Comparison of ENCODE assay signal across 20 cellular contexts in the genomic region with DNA sequence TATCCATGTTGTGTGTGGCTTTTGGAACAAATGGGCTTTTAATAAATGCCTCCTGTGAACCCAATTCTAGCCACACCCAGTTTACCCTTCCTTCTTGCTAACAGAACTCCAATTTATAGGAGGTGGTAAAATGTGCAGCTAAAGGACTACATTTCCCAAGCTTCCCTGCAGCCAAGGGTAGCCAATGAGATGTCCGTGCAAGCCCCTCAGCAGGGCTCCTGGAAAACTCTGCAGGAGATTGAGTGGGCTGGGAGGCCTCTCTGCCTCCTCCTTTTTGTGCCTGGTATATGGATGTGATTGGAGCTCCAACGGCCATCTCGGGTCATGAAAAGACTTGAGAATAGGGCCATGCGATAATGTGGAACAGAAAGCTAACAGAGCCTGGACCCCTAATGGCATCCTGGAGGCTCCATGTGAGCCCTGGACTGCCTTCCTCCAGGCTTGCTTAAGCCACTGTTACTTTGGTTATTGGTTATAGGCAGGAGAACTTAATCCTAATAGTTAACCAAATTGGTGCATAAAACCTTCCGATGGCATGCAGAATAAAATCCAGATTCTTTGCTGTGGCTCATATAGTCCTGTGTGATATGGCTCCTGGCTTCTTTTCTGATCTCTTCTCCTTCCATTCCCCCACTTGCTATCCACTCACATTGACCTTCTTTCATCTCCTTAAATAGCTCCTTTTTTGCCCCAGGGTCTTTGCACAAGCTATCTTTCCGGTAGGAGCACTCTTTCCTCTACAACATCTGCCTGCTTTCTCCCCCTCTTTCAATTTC.
A peak's percentile ranks its signal among the peaks of the same experiment; 100 is the strongest.
DNase-seq lines count a peak whose midpoint lies in the region; ATAC-seq and TF ChIP-seq lines count a peak whose summit lies in the region.
"Had no signal": no experiment of that assay in that cellular context is flagged by ENCODE, and none has a peak within 500 bp of the region (broad histone marks: within the 10 kb centered on the region; RNA-seq: fewer than 3 reads in every experiment).

No MANE protein-coding gene starts in this region.

- TF ChIP-seq CTCF in HEK293 (tag by site-specific recombination; IDR thresholded peaks at IDR 0.05) = no peak
- no peak for TF ChIP-seq CTCF in brain (conservative IDR thresholded peaks at IDR 0.05)
- no peak for TF ChIP-seq CTCF in right lobe of liver (IDR thresholded peaks at IDR 0.05)

- intact Hi-C loops in right lobe of liver (cut with DNase I) = loop anchor here in 1 of 2 donors (10.0 kb wide), 1 partner anchor 46 kb away; no protein-coding TSS in a partner anchor

- H3K27ac Mint-ChIP-seq in brain (peak overlapping the region in 3 of 5 experiments; percentile 9 to 59 (median 9)), immature natural killer cell (no peak overlapping the region)
- H3K27ac Mint-ChIP-seq: activated B cell treated with CpG ODN at 0.5 μM for 24 hours; activated naive CD8-positive, alpha-beta T cell treated with anti-CD3 and anti-CD28 coated beads, Interleukin-2, amount 10 ng/mL, durations not matched to agents 7 days and 5 days; CD4-positive, alpha-beta memory T cell had no signal

- CTCF ChIA-PET in HEK293 (lab: Yijun Ruan, JAX) = interaction anchor here (0.5 to 1.8 kb wide), 5 partner anchors 19 to 406 kb away, joined by 3 to 5 read pairs (median 5); no protein-coding TSS in a partner anchor

- H3K4me3 Mint-ChIP-seq in brain (peak overlapping the region in 1 of 5 experiments; percentile 18), immature natural killer cell (no peak overlapping the region)
- H3K4me3 Mint-ChIP-seq: activated B cell treated with CpG ODN at 0.5 μM for 24 hours; activated naive CD8-positive, alpha-beta T cell treated with anti-CD3 and anti-CD28 coated beads, Interleukin-2, amount 10 ng/mL, durations not matched to agents 7 days and 5 days; CD4-positive, alpha-beta memory T cell; central memory CD8-positive, alpha-beta T cell had no signal

- no peak for TF ChIP-seq POLR2A in right lobe of liver (IDR thresholded peaks at IDR 0.05)

- WGBS in right lobe of liver (ENCODE audit: insufficient coverage, low coverage, low lambda C conversion rate, missing lambda C conversion rate) = 67% methylated on average over 5 of the region's 6 CpGs

- DNase-seq in NCI-H1105 treated with DMSO at 0.1 percent for 48 hours (lab: John Stamatoyannopoulos, UW) (peak; percentile 15), NCI-H1105 (lab: John Stamatoyannopoulos, UW) (no peak), right lobe of liver (no peak), immature natural killer cell (no peak)
- no peak for DNase-seq in activated T-cell treated with anti-CD3 and anti-CD28 coated beads, Interleukin-2, amount 50 U/mL, for 1 hour
- DNase-seq in activated CD8-positive, alpha-beta memory T cell treated with anti-CD3 and anti-CD28 coated beads, Interleukin-2, amount 50 U/mL, for 4 hours = no peak
- DNase-seq: 8988T; activated B cell treated with CpG ODN at 0.5 μM for 24 hours; activated CD4-positive, alpha-beta T cell treated with anti-CD3 and anti-CD28 coated beads, Interleukin-2, amount 50 U/mL, for 48 hours; activated naive CD8-positive, alpha-beta T cell treated with anti-CD3 and anti-CD28 coated beads, Interleukin-2, amount 10 ng/mL, durations not matched to agents 7 days and 5 days; CD4-positive, alpha-beta memory T cell; MV-4-11; occipital lobe; stimulated activated CD4-positive, alpha-beta T cell treated with anti-CD3 and anti-CD28 coated beads, Interleukin-1b, Interleukin-23, amount 100 ng/mL, for 48 hours; SW 1271 had no signal

- H3K9me3 Mint-ChIP-seq in brain (peaks cover 0 to 14% (median 2%) of the 10 kb centered on the region in 5 experiments), immature natural killer cell (peaks cover 0 to 2% (median 0%) of the 10 kb centered on the region in 6 donors)
- H3K9me3 Mint-ChIP-seq: central memory CD8-positive, alpha-beta T cell had no signal

- H3K9me3 ChIP-seq in HEK293 (ENCODE audit: control insufficient read depth, insufficient read depth, low read depth, low read length) = no peaks in the 10 kb centered on the region
- H3K9me3 ChIP-seq in right lobe of liver = no peaks in the 10 kb centered on the region
- H3K9me3 ChIP-seq: upper lobe of left lung had no signal

- peaks cover 9% of the 10 kb centered on the region for H3K4me1 ChIP-seq in HEK293 (ENCODE audit: control insufficient read depth, insufficient read depth, low read length)
- peaks cover 0 to 24% (median 11%) of the 10 kb centered on the region in 4 donors for H3K4me1 ChIP-seq in right lobe of liver
- H3K4me1 ChIP-seq: upper lobe of left lung had no signal

- ATAC-seq in right lobe of liver = peak in 1 of 4 donors; percentile 9

- H3K27me3 ChIP-seq in right lobe of liver = no peaks in the 10 kb centered on the region
- H3K27me3 ChIP-seq: upper lobe of left lung had no signal

- H3K27ac ChIP-seq in HEK293 (ENCODE audit: extremely low read depth, low read depth, low read length) = no peak overlapping the region
- peak overlapping the region in 2 of 3 donors; percentile 69 to 74 for H3K27ac ChIP-seq in right lobe of liver
- H3K27ac ChIP-seq: skin epidermis, upper lobe of left lung had no signal

- POLR2A ChIA-PET in HEK293 (lab: Yijun Ruan, JAX) = no interaction called here

- H3K27me3 Mint-ChIP-seq in brain (peaks cover 14% of the 10 kb centered on the region), immature natural killer cell (ENCODE audit: low read depth in 3 of 3) (peaks cover 5 to 21% (median 10%) of the 10 kb centered on the region in 3 donors)

- H3K36me3 ChIP-seq in HEK293 (ENCODE audit: control insufficient read depth in 2 of 2, insufficient read depth in 1 of 2, low read length in 2 of 2) = no peaks in the 10 kb centered on the region
- no peaks in the 10 kb centered on the region for H3K36me3 ChIP-seq in right lobe of liver
- H3K36me3 ChIP-seq: upper lobe of left lung had no signal

- H3K36me3 Mint-ChIP-seq in brain = no peaks in the 10 kb centered on the region
- no peaks in the 10 kb centered on the region for H3K36me3 Mint-ChIP-seq in immature natural killer cell
- H3K36me3 Mint-ChIP-seq: CD4-positive, alpha-beta memory T cell had no signal

- H3K4me1 Mint-ChIP-seq in brain = peaks cover 57% of the 10 kb centered on the region
- peaks cover 11 to 13% of the 10 kb centered on the region in 2 donors for H3K4me1 Mint-ChIP-seq in immature natural killer cell

- H3K4me3 ChIP-seq in HEK293 (ENCODE audit: low read depth, low read length) (no peak overlapping the region), right lobe of liver (no peak overlapping the region)
- H3K4me3 ChIP-seq: skin epidermis, upper lobe of left lung had no signal

TF ChIP-seq in HEK293, 187 proteins besides CTCF, POLR2A, EP300 and RAD21 (continues in another document):
- TF ChIP-seq KLF9 (tag by site-specific recombination; IDR thresholded peaks at IDR 0.05; ENCODE audit: low read depth) = no peak
- no peak for TF ChIP-seq AEBP2 (tag by site-specific recombination; IDR thresholded peaks at IDR 0.05; ENCODE audit: borderline replicate concordance)
- TF ChIP-seq ZBTB20 (tag by site-specific recombination; IDR thresholded peaks at IDR 0.05) = peak; percentile 39
- no peak for TF ChIP-seq ZNF670 (tag by site-specific recombination; IDR thresholded peaks at IDR 0.05; ENCODE audit: low read depth)
- TF ChIP-seq ZFP3 (tag by site-specific recombination; IDR thresholded peaks at IDR 0.05; ENCODE audit: low read depth) = no peak
- 0 out of 2 replicates have a peak, but pooled peaks have one; percentile 28 for TF ChIP-seq ZSCAN16 (tag by site-specific recombination; IDR thresholded peaks at IDR 0.05)
- no peak for TF ChIP-seq ZXDB (tag by site-specific recombination; IDR thresholded peaks at IDR 0.05)
- TF ChIP-seq ZNF221 (tag by site-specific recombination; IDR thresholded peaks at IDR 0.05; ENCODE audit: borderline replicate concordance) = no peak
- TF ChIP-seq ZNF701 (tag by site-specific recombination; IDR thresholded peaks at IDR 0.05) = no peak
- TF ChIP-seq GLIS2 (tag by site-specific recombination; IDR thresholded peaks at IDR 0.05) = peak; percentile 26; the same call in 1 of the 2 replicates
- TF ChIP-seq ZNF768 (tag by site-specific recombination; IDR thresholded peaks at IDR 0.05) = no peak
- peak; percentile 73 for TF ChIP-seq ZIC2 (tag by site-specific recombination; IDR thresholded peaks at IDR 0.05)
- no peak for TF ChIP-seq ZSCAN30 (tag by site-specific recombination; IDR thresholded peaks at IDR 0.05)
- TF ChIP-seq ZFHX2 (tag by site-specific recombination; conservative IDR thresholded peaks at IDR 0.05) = peak; percentile 59
- TF ChIP-seq ZNF335 (tag by site-specific recombination; conservative IDR thresholded peaks at IDR 0.05) = peak; percentile 81
- peak; percentile 24; the same call in 1 of the 2 replicates for TF ChIP-seq EGR2 (tag by site-specific recombination; IDR thresholded peaks at IDR 0.05; ENCODE audit: low read depth)
- peak; percentile 64 for TF ChIP-seq GLIS1 (tag by site-specific recombination; IDR thresholded peaks at IDR 0.05)
- TF ChIP-seq ZNF404 (tag by site-specific recombination; IDR thresholded peaks at IDR 0.05) = no peak
- no peak for TF ChIP-seq ZNF610 (tag by site-specific recombination; IDR thresholded peaks at IDR 0.05; ENCODE audit: borderline replicate concordance)
- peak; percentile 99 for TF ChIP-seq ZBTB17 (tag by site-specific recombination; IDR thresholded peaks at IDR 0.05)
- no peak for TF ChIP-seq ZFP69B (tag by site-specific recombination; IDR thresholded peaks at IDR 0.05)
- no peak for TF ChIP-seq ZNF510 (tag by site-specific recombination; IDR thresholded peaks at IDR 0.05; ENCODE audit: insufficient replicate concordance)
- TF ChIP-seq ZNF623 (tag by site-specific recombination; IDR thresholded peaks at IDR 0.05) = peak; percentile 91

Comparison
In these comparisons a context has a peak if more than half of its experiments do, and no peak if none do; other contexts are left out.
1. H3K27ac Mint-ChIP-seq: peak in brain (3 of 5); none in immature natural killer cell (0 of 6).